In the genomic region with DNA sequence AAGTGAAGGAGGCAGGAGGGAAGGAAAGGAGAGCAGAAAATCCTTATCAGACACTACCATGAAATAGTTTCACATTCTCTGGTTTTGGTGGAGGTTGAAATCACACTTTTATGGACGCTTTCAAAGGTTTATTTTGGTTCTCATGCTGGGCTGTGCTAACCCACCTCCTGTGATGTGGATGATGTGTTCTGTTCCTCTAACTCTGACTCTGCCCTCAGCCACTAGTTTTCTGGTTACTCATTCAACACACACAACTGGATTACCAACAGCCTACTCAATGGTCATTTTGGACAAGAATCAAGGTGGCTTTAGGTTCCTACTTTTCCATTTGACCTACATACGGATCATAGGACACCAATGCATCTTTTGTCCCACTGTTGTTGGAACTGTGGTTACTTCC, we compare ENCODE assay signal across 20 cellular contexts.
"Had no signal": no experiment of that assay in that cellular context is flagged by ENCODE, and none has a peak within 500 bp of the region (broad histone marks: within the 10 kb centered on the region; RNA-seq: fewer than 3 reads in every experiment).

No MANE protein-coding gene starts in this region.

- H3K9me3 Mint-ChIP-seq: activated CD4-positive, alpha-beta memory T cell treated with anti-CD3 and anti-CD28 coated beads, Interleukin-2, amount 10 ng/mL, durations not matched to agents 7 days and 5 days; activated naive CD4-positive, alpha-beta T cell treated with anti-CD3 and anti-CD28 coated beads for 36 hours; stimulated activated naive CD8-positive, alpha-beta T cell treated with anti-CD3 and anti-CD28 coated beads, Interleukin-15, Interleukin-2, amounts not matched to agents 100 ng/mL and 50 ng/mL, for 24 hours had no signal

- H3K4me3 Mint-ChIP-seq: activated CD4-positive, alpha-beta memory T cell treated with anti-CD3 and anti-CD28 coated beads, Interleukin-2, amount 10 ng/mL, durations not matched to agents 7 days and 5 days; activated CD4-positive, alpha-beta T cell treated with anti-CD3 and anti-CD28 coated beads for 36 hours; activated CD8-positive, alpha-beta memory T cell treated with anti-CD3 and anti-CD28 coated beads, Interleukin-2, amount 10 ng/mL, durations not matched to agents 7 days and 5 days; activated naive CD4-positive, alpha-beta T cell treated with anti-CD3 and anti-CD28 coated beads for 36 hours; stimulated activated naive CD8-positive, alpha-beta T cell treated with anti-CD3 and anti-CD28 coated beads, Interleukin-15, Interleukin-2, amounts not matched to agents 100 ng/mL and 50 ng/mL, for 24 hours; WTC11 had no signal

- H3K27ac Mint-ChIP-seq: activated CD4-positive, alpha-beta memory T cell treated with anti-CD3 and anti-CD28 coated beads, Interleukin-2, amount 10 ng/mL, durations not matched to agents 7 days and 5 days; activated CD4-positive, alpha-beta T cell treated with anti-CD3 and anti-CD28 coated beads for 36 hours; activated CD8-positive, alpha-beta memory T cell treated with anti-CD3 and anti-CD28 coated beads, Interleukin-2, amount 10 ng/mL, durations not matched to agents 7 days and 5 days; activated naive CD4-positive, alpha-beta T cell treated with anti-CD3 and anti-CD28 coated beads for 36 hours; activated T-helper 2 cell treated with anti-CD3 and anti-CD28 coated beads, Interferon-gamma antibody, Interleukin-2, Interleukin-4, amounts not matched to agents 10 μg/mL and 5 μg/mL and 100 μg/mL, durations not matched to agents 14 hours and 24 hours and 36 hours; progenitor cell of endocrine pancreas; stimulated activated naive CD8-positive, alpha-beta T cell treated with anti-CD3 and anti-CD28 coated beads, Interleukin-15, Interleukin-2, amounts not matched to agents 100 ng/mL and 50 ng/mL, for 24 hours; WTC11 had no signal

- ATAC-seq: activated CD4-positive, alpha-beta T cell treated with anti-CD3 and anti-CD28 coated beads for 36 hours; activated CD8-positive, alpha-beta memory T cell treated with anti-CD3 and anti-CD28 coated beads, Interleukin-2, amount 10 ng/mL, durations not matched to agents 7 days and 5 days; left lung; WTC11 had no signal

- H3K9me3 ChIP-seq: left lung, suprapubic skin had no signal

- H3K36me3 Mint-ChIP-seq: activated CD8-positive, alpha-beta memory T cell treated with anti-CD3 and anti-CD28 coated beads, Interleukin-2, amount 10 ng/mL, durations not matched to agents 7 days and 5 days; WTC11 had no signal

- DNase-seq: activated CD4-positive, alpha-beta memory T cell treated with anti-CD3 and anti-CD28 coated beads, Interleukin-2, amount 10 ng/mL, durations not matched to agents 7 days and 5 days; activated CD4-positive, alpha-beta T cell treated with anti-CD3 and anti-CD28 coated beads for 36 hours; activated CD8-positive, alpha-beta memory T cell treated with anti-CD3 and anti-CD28 coated beads, Interleukin-2, amount 10 ng/mL, durations not matched to agents 7 days and 5 days; activated naive CD4-positive, alpha-beta T cell treated with anti-CD3 and anti-CD28 coated beads for 36 hours; activated T-cell treated with anti-CD3 and anti-CD28 coated beads, Interleukin-2, amount 50 U/mL, for 1 hour; aorta; dermis blood vessel endothelial cell; effector memory CD4-positive, alpha-beta T cell; hypothalamus; kidney; left lung; SW 1271; T-helper 2 cell; trophoblast cell had no signal

- H3K4me1 ChIP-seq: left lung, suprapubic skin had no signal

- H3K27ac ChIP-seq: cardiac muscle cell, left lung, suprapubic skin had no signal

- H3K27me3 ChIP-seq: cardiac muscle cell, left lung, suprapubic skin had no signal

- H3K4me1 Mint-ChIP-seq: activated CD4-positive, alpha-beta memory T cell treated with anti-CD3 and anti-CD28 coated beads, Interleukin-2, amount 10 ng/mL, durations not matched to agents 7 days and 5 days; activated CD4-positive, alpha-beta T cell treated with anti-CD3 and anti-CD28 coated beads for 36 hours; activated CD8-positive, alpha-beta memory T cell treated with anti-CD3 and anti-CD28 coated beads, Interleukin-2, amount 10 ng/mL, durations not matched to agents 7 days and 5 days; WTC11 had no signal

- H3K36me3 ChIP-seq: cardiac muscle cell, left lung, suprapubic skin had no signal

- H3K4me3 ChIP-seq: cardiac muscle cell, left lung, suprapubic skin had no signal
